ENCODE assay signal across 8 cellular contexts in the genomic region with DNA sequence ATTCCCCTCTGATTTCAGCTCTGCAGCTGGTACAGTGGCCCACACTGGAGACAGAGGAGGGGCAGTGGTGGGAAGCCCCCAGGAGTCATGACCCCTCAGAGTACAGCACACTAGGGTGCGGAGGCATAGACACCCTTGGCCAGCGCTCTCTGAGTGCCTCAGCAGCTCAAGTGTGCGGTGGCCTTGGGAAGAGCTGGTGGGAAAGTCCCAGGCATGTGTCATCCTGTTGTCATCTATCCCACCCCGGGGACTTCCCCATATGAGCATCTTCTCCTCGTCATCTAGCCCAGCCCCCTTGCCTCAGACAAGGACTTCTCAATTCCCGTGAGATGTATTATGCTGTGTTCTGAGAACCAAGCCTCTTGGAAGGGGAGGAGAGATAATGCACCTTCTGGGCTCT. TPM values are rescaled to one million over a fixed set of nuclear protein-coding genes. Genes with fewer than 3 reads are reported as not detected.
DNase-seq lines count a peak whose midpoint lies in the region; ATAC-seq, FAIRE-seq and TF ChIP-seq lines count a peak whose summit lies in the region.

No MANE protein-coding gene starts in this region.

- peak overlapping the region; percentile 28; the same call in 1 of the 3 replicates for H3K4me2 ChIP-seq in A549
- no peak overlapping the region for H3K4me2 ChIP-seq in Karpas-422 (ENCODE audit: low read depth, low read length, poor library complexity, severe bottlenecking)

- FAIRE-seq in A549 (lab: Jason Lieb, UNC) = no peak

- ATAC-seq in A549 (peak; percentile 54 to 71; a peak in 5 of 6 replicates), HG03442 (IDR thresholded peaks at IDR 0.05; ENCODE audit: unreplicated experiment) (peak; percentile 89)
- peak; percentile 98 for ATAC-seq in activated CD4-positive, alpha-beta T cell treated with anti-CD3 and anti-CD28 coated beads for 36 hours

- in situ Hi-C loops in transverse colon (cut with MboI; ENCODE audit: low pct_ligation_motif_present in 1 of 4, low pct_unique_long_range_greater_than_20kb in 1 of 4, low sequenced_read_pairs in 3 of 4) = no loop called here

- peaks cover 17% of the 10 kb centered on the region for H3K4me1 ChIP-seq in A549
- H3K4me1 ChIP-seq in esophagus (ENCODE audit: control insufficient read depth in 2 of 2, insufficient read depth in 2 of 2, low read length in 1 of 2) = peaks cover 0 to 11% of the 10 kb centered on the region in 2 donors
- H3K4me1 ChIP-seq in Karpas-422 (ENCODE audit: low read length) = peaks cover 8% of the 10 kb centered on the region
- H3K4me1 ChIP-seq in transverse colon = peaks cover 0 to 12% (median 3%) of the 10 kb centered on the region in 4 donors

- H3K27ac ChIP-seq in A549 (peak overlapping the region in 1 of 2 experiments; percentile 35; a peak in 1 of 6 replicates), esophagus (ENCODE audit: low read depth in 2 of 2, low read length in 1 of 2) (peak overlapping the region; percentile 27 to 43), Karpas-422 (ENCODE audit: low read length) (no peak overlapping the region), transverse colon (no peak overlapping the region)

- H3K4me1 Mint-ChIP-seq in activated CD4-positive, alpha-beta T cell treated with anti-CD3 and anti-CD28 coated beads for 36 hours = peaks cover 40% of the 10 kb centered on the region

- TF ChIP-seq POLR2A in A549 (IDR thresholded peaks at IDR 0.05; ENCODE audit: low read length) = no peak
- TF ChIP-seq POLR2A in GM19099 (IDR thresholded peaks at IDR 0.05; ENCODE audit: extremely low read depth, insufficient read length, low read depth) = peak; percentile 44
- no peak for TF ChIP-seq POLR2A in transverse colon (IDR thresholded peaks at IDR 0.05)

- H3K36me3 ChIP-seq in esophagus (ENCODE audit: control insufficient read depth in 2 of 2, insufficient read depth in 2 of 2, low read length in 1 of 2) (no peaks in the 10 kb centered on the region), Karpas-422 (ENCODE audit: insufficient read depth, low read length) (no peaks in the 10 kb centered on the region), transverse colon (no peaks in the 10 kb centered on the region)

- peak overlapping the region; percentile 90 for H3K27ac Mint-ChIP-seq in activated CD4-positive, alpha-beta T cell treated with anti-CD3 and anti-CD28 coated beads for 36 hours

- no peak for TF ChIP-seq RAD21 in A549 (conservative IDR thresholded peaks at IDR 0.05 in 1 of 2, IDR thresholded peaks at IDR 0.05 in 1 of 2)

- H2AFZ ChIP-seq in Karpas-422 (ENCODE audit: low read length) = no peak overlapping the region

- DNase-seq in A549 (ENCODE audit: low read depth in 1 of 2, low spot score in 1 of 2) = peak; percentile 73 to 80
- DNase-seq in activated CD4-positive, alpha-beta T cell treated with anti-CD3 and anti-CD28 coated beads for 36 hours = peak; percentile 93
- peak; percentile 83 to 89 for DNase-seq in stimulated activated CD4-positive, alpha-beta T cell treated with anti-CD3 and anti-CD28 coated beads, Interleukin-2, amount 100 ng/mL, for 24 hours
- DNase-seq in Karpas-422 = no peak
- DNase-seq in transverse colon = no peak

- peaks cover 7% of the 10 kb centered on the region for H3K9me3 Mint-ChIP-seq in activated CD4-positive, alpha-beta T cell treated with anti-CD3 and anti-CD28 coated beads for 36 hours (ENCODE audit: low read depth)

- TF ChIP-seq EP300 in A549 (IDR thresholded peaks at IDR 0.05) = no peak
- no peak for TF ChIP-seq EP300 in transverse colon (IDR thresholded peaks at IDR 0.05; ENCODE audit: low read depth)

- H3K9me2 ChIP-seq in Karpas-422 (replicated peaks; ENCODE audit: insufficient read depth, low read length) = no peaks in the 10 kb centered on the region; the same call in 1 of the 2 replicates

- intact Hi-C loops in activated CD4-positive, alpha-beta T cell treated with anti-CD3 and anti-CD28 coated beads for 36 hours (cut with DNase I, micrococcal nuclease) = loop anchor here (1.0 to 5.0 kb wide), 5 partner anchors 8 to 856 kb away; a partner anchor contains a TSS
- intact Hi-C loops in transverse colon (cut with DNase I; ENCODE audit: low total_unique reads) = no loop called here

- no peak overlapping the region for H3K9ac ChIP-seq in Karpas-422 (ENCODE audit: low read length)

- 0 out of 3 replicates have a peak, but pooled peaks cover 2% of the 10 kb centered on the region for H3K9me3 ChIP-seq in A549
- no peaks in the 10 kb centered on the region for H3K9me3 ChIP-seq in esophagus (ENCODE audit: control insufficient read depth in 2 of 2, insufficient read depth in 1 of 2, low read depth in 1 of 2, low read length in 1 of 2)
- no peaks in the 10 kb centered on the region for H3K9me3 ChIP-seq in Karpas-422 (ENCODE audit: low read length)
- H3K9me3 ChIP-seq in transverse colon = no peaks in the 10 kb centered on the region

- POLR2A ChIA-PET in A549 (lab: Yijun Ruan, JAX) = no interaction called here
- POLR2A ChIA-PET in activated CD4-positive, alpha-beta T cell treated with anti-CD3 and anti-CD28 coated beads for 36 hours (lab: Charles Lee) = interaction anchor here (0.7 to 1.6 kb wide), 6 partner anchors 9 to 45 kb away, joined by 3 to 15 read pairs (median 4); no protein-coding TSS in a partner anchor

- TF ChIP-seq CTCF in A549 (IDR thresholded peaks at IDR 0.05) (no peak), transverse colon (IDR thresholded peaks at IDR 0.05) (no peak)

- H3K27me3 Mint-ChIP-seq in activated CD4-positive, alpha-beta T cell treated with anti-CD3 and anti-CD28 coated beads for 36 hours = no peaks in the 10 kb centered on the region

- CTCF ChIA-PET in A549 (lab: Yijun Ruan, JAX) = interaction anchor here (1.0 to 6.2 kb wide), 3 partner anchors 14 to 31 kb away, joined by 3 to 37 read pairs (median 4); a partner anchor contains a TSS
- CTCF ChIA-PET in activated CD4-positive, alpha-beta T cell treated with anti-CD3 and anti-CD28 coated beads for 36 hours (lab: Charles Lee) = interaction anchor here (1.1 to 4.8 kb wide), 3 partner anchors 9 to 17 kb away, joined by 4 to 26 read pairs (median 19); no protein-coding TSS in a partner anchor

- H3K36me3 Mint-ChIP-seq in activated CD4-positive, alpha-beta T cell treated with anti-CD3 and anti-CD28 coated beads for 36 hours (ENCODE audit: low read depth) = no peaks in the 10 kb centered on the region

- peak overlapping the region; percentile 9 for H3K4me3 Mint-ChIP-seq in activated CD4-positive, alpha-beta T cell treated with anti-CD3 and anti-CD28 coated beads for 36 hours

- H3K4me3 ChIP-seq in A549 (no peak overlapping the region), esophagus (ENCODE audit: low read depth in 1 of 2, low read length in 2 of 2) (no peak overlapping the region), Karpas-422 (ENCODE audit: low read length) (no peak overlapping the region), transverse colon (no peak overlapping the region)

- WGBS in A549 (ENCODE audit: missing lambda C conversion rate) = 18% methylated on average over 6 of the region's 6 CpGs
- WGBS in esophagus, 2 donors = 38 to 47% methylated on average over 6 of the region's 6 CpGs
- 70 to 71% methylated on average over 2 to 6 of the region's 6 CpGs for WGBS in transverse colon (ENCODE audit: low coverage in 1 of 2), 2 donors

- H3K79me2 ChIP-seq in Karpas-422 (ENCODE audit: low read length) = no peaks in the 10 kb centered on the region

- no peaks in the 10 kb centered on the region for H4K20me1 ChIP-seq in Karpas-422 (ENCODE audit: insufficient read depth, low read depth, low read length)

- no peaks in the 10 kb centered on the region for H3K27me3 ChIP-seq in esophagus (ENCODE audit: control insufficient read depth in 1 of 2, insufficient read depth in 2 of 2, low read length in 2 of 2)
- H3K27me3 ChIP-seq in Karpas-422 (ENCODE audit: low read length) = no peaks in the 10 kb centered on the region
- no peaks in the 10 kb centered on the region for H3K27me3 ChIP-seq in transverse colon

TF ChIP-seq in A549, 52 proteins besides CTCF, POLR2A, EP300 and RAD21:
- TF ChIP-seq GATA3 (IDR thresholded peaks at IDR 0.05; ENCODE audit: borderline replicate concordance) = 0 out of 2 replicates have a peak, but pooled peaks have one; percentile 29
- TF ChIP-seq, protein P1, sequence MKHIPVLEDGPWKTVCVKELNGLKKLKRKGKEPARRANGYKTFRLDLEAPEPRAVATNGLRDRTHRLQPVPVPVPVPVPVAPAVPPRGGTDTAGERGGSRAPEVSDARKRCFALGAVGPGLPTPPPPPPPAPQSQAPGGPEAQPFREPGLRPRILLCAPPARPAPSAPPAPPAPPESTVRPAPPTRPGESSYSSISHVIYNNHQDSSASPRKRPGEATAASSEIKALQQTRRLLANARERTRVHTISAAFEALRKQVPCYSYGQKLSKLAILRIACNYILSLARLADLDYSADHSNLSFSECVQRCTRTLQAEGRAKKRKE (CRISPR knock-in tag; IDR thresholded peaks at IDR 0.05; ENCODE audit: low read depth) = no peak
- TF ChIP-seq, protein P2, sequence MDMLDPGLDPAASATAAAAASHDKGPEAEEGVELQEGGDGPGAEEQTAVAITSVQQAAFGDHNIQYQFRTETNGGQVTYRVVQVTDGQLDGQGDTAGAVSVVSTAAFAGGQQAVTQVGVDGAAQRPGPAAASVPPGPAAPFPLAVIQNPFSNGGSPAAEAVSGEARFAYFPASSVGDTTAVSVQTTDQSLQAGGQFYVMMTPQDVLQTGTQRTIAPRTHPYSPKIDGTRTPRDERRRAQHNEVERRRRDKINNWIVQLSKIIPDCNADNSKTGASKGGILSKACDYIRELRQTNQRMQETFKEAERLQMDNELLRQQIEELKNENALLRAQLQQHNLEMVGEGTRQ (IDR thresholded peaks at IDR 0.05) = no peak
- no peak for TF ChIP-seq SMC3 (IDR thresholded peaks at IDR 0.05)
- TF ChIP-seq ZFP36 (IDR thresholded peaks at IDR 0.05; ENCODE audit: borderline replicate concordance, partially characterized antibody) = no peak
- no peak for TF ChIP-seq EHMT2 (IDR thresholded peaks at IDR 0.05; ENCODE audit: low read depth)
- no peak for TF ChIP-seq NFE2L2 (conservative IDR thresholded peaks at IDR 0.05; ENCODE audit: low read length)
- TF ChIP-seq HOXB13 (CRISPR knock-in tag; IDR thresholded peaks at IDR 0.05; ENCODE audit: low read depth) = no peak
- no peak for TF ChIP-seq FOSL2 (IDR thresholded peaks at IDR 0.05)
- TF ChIP-seq FOSL2 (CRISPR knock-in tag; IDR thresholded peaks at IDR 0.05) = peak; percentile 45
TF ChIP-seq in A549: peak in this region for 2.

RNA-seq across cellular contexts. Expression of a gene that starts 15.6 kb away (rescaled TPM):
- polyA plus RNA-seq in A549 (2011; rRNA removed) (44.8 and 51.9 TPM in 2 replicates), A549 (2017; fragmentation: RNase III; extraction: RNeasy Plus Mini Kit Qiagen cat#74134 plus additional on column Dnase treatment) (73.1 to 95.5 TPM (median 75.0 TPM) in 3 replicates), esophagus (10 to 100 TPM; 38.4 to 57.4 TPM)
- 163 and 170 TPM in 2 replicates for polyA plus RNA-seq in A549 (2012; cell fraction: cytosol; rRNA removed)
- polyA plus RNA-seq in A549 (2012; cell fraction: nucleus; rRNA removed) = 212 and 232 TPM in 2 replicates
- polyA minus RNA-seq in A549 (2011; rRNA and poly(A)+ RNA removed) = 42.8 and 64.9 TPM in 2 replicates
- 10 to 100 TPM; 92.3 to 96.1 TPM for total RNA-seq in activated CD4-positive, alpha-beta T cell treated with anti-CD3 and anti-CD28 coated beads for 36 hours
- 29.4 and 32.1 TPM in 2 replicates for total RNA-seq in Karpas-422 (2014; rRNA removed; shearing (Covaris generic); ENCODE audit: low replicate concordance)
- total RNA-seq in transverse colon = 100 to 1,000 TPM in 1 of 4 donors, 10 to 100 TPM in 3; 37.2 to 149 (median 51.6) TPM

Comparison
In these comparisons a context has a peak if more than half of its experiments do, and no peak if none do; other contexts are left out.
1. DNase-seq: peak in A549 (2 of 2), activated CD4-positive, alpha-beta T cell treated with anti-CD3 and anti-CD28 coated beads for 36 hours (single experiment) and stimulated activated CD4-positive, alpha-beta T cell treated with anti-CD3 and anti-CD28 coated beads, Interleukin-2, amount 100 ng/mL, for 24 hours (2 of 2); none in Karpas-422 (single experiment) and transverse colon (single experiment).
2. H3K27ac ChIP-seq: peak in esophagus (2 of 2); none in Karpas-422 (single experiment) and transverse colon (0 of 4).
3. Peak in every context shown above with its lines, with median percentiles within 50 percentile points of each other: ATAC-seq.